In the genomic region with DNA sequence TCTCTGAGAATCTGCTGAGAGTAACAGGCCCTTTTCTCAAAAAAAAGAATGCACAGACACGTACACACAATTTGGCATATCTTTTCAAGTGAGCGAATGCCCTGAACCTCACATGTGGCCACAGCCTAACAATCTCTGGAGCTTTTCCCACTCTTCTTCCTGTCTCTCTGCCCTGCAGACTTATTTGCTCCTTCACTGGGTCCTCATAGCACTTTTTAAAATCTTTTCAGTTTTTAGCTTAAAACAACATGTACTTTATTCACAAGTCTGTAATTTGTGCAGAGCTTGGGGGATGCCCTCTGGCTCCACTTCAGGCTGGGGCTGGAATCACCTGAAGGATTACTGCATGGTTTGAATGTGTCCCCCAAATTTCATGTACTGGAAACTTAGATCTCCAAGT, we compare ENCODE assay signal across 3 cellular contexts.
TF ChIP-seq lines count a peak whose summit lies in the region.

No MANE protein-coding gene starts in this region.

TF ChIP-seq in SK-N-SH, 30 proteins besides CTCF, POLR2A, EP300 and RAD21 (continued from another document):
- TF ChIP-seq, protein P1, sequence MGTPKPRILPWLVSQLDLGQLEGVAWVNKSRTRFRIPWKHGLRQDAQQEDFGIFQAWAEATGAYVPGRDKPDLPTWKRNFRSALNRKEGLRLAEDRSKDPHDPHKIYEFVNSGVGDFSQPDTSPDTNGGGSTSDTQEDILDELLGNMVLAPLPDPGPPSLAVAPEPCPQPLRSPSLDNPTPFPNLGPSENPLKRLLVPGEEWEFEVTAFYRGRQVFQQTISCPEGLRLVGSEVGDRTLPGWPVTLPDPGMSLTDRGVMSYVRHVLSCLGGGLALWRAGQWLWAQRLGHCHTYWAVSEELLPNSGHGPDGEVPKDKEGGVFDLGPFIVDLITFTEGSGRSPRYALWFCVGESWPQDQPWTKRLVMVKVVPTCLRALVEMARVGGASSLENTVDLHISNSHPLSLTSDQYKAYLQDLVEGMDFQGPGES (IDR thresholded peaks at IDR 0.05; ENCODE audit: low read depth, low read length), result no peak
- TF ChIP-seq NFIC (IDR thresholded peaks at IDR 0.05; ENCODE audit: borderline replicate concordance), result no peak
- TF ChIP-seq, protein P2, sequence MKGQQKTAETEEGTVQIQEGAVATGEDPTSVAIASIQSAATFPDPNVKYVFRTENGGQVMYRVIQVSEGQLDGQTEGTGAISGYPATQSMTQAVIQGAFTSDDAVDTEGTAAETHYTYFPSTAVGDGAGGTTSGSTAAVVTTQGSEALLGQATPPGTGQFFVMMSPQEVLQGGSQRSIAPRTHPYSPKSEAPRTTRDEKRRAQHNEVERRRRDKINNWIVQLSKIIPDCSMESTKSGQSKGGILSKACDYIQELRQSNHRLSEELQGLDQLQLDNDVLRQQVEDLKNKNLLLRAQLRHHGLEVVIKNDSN (IDR thresholded peaks at IDR 0.05; ENCODE audit: borderline replicate concordance, low read depth), result no peak
- no peak for TF ChIP-seq NRF1 (IDR thresholded peaks at IDR 0.05; ENCODE audit: low read depth, low read length)
- no peak for TF ChIP-seq CHD2 (IDR thresholded peaks at IDR 0.05; ENCODE audit: low read length, partially characterized antibody)
- TF ChIP-seq MXI1 (IDR thresholded peaks at IDR 0.05; ENCODE audit: low read depth, low read length), result no peak
- no peak for TF ChIP-seq TAF1 (IDR thresholded peaks at IDR 0.05; ENCODE audit: borderline replicate concordance, low read depth, low read length)
- no peak for TF ChIP-seq FOXM1 (IDR thresholded peaks at IDR 0.05; ENCODE audit: low read depth)
- TF ChIP-seq, protein P3, sequence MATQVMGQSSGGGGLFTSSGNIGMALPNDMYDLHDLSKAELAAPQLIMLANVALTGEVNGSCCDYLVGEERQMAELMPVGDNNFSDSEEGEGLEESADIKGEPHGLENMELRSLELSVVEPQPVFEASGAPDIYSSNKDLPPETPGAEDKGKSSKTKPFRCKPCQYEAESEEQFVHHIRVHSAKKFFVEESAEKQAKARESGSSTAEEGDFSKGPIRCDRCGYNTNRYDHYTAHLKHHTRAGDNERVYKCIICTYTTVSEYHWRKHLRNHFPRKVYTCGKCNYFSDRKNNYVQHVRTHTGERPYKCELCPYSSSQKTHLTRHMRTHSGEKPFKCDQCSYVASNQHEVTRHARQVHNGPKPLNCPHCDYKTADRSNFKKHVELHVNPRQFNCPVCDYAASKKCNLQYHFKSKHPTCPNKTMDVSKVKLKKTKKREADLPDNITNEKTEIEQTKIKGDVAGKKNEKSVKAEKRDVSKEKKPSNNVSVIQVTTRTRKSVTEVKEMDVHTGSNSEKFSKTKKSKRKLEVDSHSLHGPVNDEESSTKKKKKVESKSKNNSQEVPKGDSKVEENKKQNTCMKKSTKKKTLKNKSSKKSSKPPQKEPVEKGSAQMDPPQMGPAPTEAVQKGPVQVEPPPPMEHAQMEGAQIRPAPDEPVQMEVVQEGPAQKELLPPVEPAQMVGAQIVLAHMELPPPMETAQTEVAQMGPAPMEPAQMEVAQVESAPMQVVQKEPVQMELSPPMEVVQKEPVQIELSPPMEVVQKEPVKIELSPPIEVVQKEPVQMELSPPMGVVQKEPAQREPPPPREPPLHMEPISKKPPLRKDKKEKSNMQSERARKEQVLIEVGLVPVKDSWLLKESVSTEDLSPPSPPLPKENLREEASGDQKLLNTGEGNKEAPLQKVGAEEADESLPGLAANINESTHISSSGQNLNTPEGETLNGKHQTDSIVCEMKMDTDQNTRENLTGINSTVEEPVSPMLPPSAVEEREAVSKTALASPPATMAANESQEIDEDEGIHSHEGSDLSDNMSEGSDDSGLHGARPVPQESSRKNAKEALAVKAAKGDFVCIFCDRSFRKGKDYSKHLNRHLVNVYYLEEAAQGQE (IDR thresholded peaks at IDR 0.05; ENCODE audit: low read depth, low read length), result no peak
- TF ChIP-seq EZH2phosphoT487 (IDR thresholded peaks at IDR 0.05; ENCODE audit: borderline replicate concordance, low read depth), result no peak
- no peak for TF ChIP-seq YY1 (IDR thresholded peaks at IDR 0.05; ENCODE audit: low read depth)
- TF ChIP-seq FOSL2 (IDR thresholded peaks at IDR 0.05; ENCODE audit: borderline replicate concordance, low read depth), result no peak
- TF ChIP-seq RXRA (IDR thresholded peaks at IDR 0.05; ENCODE audit: borderline replicate concordance, low read depth), result no peak

TF ChIP-seq in SK-N-SH treated with all-trans-retinoic acid at 6 μM for 48 hours, 23 proteins besides CTCF, POLR2A, EP300 and RAD21 (continued from another document):
- TF ChIP-seq, protein P4, sequence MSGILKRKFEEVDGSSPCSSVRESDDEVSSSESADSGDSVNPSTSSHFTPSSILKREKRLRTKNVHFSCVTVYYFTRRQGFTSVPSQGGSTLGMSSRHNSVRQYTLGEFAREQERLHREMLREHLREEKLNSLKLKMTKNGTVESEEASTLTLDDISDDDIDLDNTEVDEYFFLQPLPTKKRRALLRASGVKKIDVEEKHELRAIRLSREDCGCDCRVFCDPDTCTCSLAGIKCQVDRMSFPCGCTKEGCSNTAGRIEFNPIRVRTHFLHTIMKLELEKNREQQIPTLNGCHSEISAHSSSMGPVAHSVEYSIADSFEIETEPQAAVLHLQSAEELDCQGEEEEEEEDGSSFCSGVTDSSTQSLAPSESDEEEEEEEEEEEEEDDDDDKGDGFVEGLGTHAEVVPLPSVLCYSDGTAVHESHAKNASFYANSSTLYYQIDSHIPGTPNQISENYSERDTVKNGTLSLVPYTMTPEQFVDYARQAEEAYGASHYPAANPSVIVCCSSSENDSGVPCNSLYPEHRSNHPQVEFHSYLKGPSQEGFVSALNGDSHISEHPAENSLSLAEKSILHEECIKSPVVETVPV (CRISPR knock-in tag; IDR thresholded peaks at IDR 0.05), result no peak
- TF ChIP-seq, protein P5, sequence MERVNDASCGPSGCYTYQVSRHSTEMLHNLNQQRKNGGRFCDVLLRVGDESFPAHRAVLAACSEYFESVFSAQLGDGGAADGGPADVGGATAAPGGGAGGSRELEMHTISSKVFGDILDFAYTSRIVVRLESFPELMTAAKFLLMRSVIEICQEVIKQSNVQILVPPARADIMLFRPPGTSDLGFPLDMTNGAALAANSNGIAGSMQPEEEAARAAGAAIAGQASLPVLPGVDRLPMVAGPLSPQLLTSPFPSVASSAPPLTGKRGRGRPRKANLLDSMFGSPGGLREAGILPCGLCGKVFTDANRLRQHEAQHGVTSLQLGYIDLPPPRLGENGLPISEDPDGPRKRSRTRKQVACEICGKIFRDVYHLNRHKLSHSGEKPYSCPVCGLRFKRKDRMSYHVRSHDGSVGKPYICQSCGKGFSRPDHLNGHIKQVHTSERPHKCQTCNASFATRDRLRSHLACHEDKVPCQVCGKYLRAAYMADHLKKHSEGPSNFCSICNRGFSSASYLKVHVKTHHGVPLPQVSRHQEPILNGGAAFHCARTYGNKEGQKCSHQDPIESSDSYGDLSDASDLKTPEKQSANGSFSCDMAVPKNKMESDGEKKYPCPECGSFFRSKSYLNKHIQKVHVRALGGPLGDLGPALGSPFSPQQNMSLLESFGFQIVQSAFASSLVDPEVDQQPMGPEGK (CRISPR knock-in tag; IDR thresholded peaks at IDR 0.05; ENCODE audit: borderline replicate concordance), result no peak
- TF ChIP-seq, protein P6, sequence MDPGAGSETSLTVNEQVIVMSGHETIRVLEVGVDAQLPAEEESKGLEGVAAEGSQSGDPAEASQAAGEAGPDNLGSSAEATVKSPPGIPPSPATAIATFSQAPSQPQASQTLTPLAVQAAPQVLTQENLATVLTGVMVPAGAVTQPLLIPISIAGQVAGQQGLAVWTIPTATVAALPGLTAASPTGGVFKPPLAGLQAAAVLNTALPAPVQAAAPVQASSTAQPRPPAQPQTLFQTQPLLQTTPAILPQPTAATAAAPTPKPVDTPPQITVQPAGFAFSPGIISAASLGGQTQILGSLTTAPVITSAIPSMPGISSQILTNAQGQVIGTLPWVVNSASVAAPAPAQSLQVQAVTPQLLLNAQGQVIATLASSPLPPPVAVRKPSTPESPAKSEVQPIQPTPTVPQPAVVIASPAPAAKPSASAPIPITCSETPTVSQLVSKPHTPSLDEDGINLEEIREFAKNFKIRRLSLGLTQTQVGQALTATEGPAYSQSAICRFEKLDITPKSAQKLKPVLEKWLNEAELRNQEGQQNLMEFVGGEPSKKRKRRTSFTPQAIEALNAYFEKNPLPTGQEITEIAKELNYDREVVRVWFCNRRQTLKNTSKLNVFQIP (CRISPR knock-in tag; IDR thresholded peaks at IDR 0.05; ENCODE audit: borderline replicate concordance, low read depth), result no peak
- TF ChIP-seq RARB (CRISPR knock-in tag; IDR thresholded peaks at IDR 0.05), result no peak
- TF ChIP-seq, protein P7, sequence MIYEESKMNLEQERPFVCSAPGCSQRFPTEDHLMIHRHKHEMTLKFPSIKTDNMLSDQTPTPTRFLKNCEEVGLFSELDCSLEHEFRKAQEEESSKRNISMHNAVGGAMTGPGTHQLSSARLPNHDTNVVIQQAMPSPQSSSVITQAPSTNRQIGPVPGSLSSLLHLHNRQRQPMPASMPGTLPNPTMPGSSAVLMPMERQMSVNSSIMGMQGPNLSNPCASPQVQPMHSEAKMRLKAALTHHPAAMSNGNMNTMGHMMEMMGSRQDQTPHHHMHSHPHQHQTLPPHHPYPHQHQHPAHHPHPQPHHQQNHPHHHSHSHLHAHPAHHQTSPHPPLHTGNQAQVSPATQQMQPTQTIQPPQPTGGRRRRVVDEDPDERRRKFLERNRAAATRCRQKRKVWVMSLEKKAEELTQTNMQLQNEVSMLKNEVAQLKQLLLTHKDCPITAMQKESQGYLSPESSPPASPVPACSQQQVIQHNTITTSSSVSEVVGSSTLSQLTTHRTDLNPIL (CRISPR knock-in tag; IDR thresholded peaks at IDR 0.05; ENCODE audit: low read depth), result no peak
- no peak for TF ChIP-seq GLIS3 (CRISPR knock-in tag; IDR thresholded peaks at IDR 0.05)
- TF ChIP-seq ZC3H10 (CRISPR knock-in tag; IDR thresholded peaks at IDR 0.05), result no peak
- TF ChIP-seq PPARA (CRISPR knock-in tag; IDR thresholded peaks at IDR 0.05; ENCODE audit: borderline replicate concordance), result no peak
- no peak for TF ChIP-seq ZFP3 (CRISPR knock-in tag; IDR thresholded peaks at IDR 0.05)
- no peak for TF ChIP-seq BACH2 (CRISPR knock-in tag; IDR thresholded peaks at IDR 0.05; ENCODE audit: borderline replicate concordance)

TF ChIP-seq in GM23338, 12 proteins besides CTCF, POLR2A, EP300 and RAD21 (continued from another document):
- TF ChIP-seq, protein P8, sequence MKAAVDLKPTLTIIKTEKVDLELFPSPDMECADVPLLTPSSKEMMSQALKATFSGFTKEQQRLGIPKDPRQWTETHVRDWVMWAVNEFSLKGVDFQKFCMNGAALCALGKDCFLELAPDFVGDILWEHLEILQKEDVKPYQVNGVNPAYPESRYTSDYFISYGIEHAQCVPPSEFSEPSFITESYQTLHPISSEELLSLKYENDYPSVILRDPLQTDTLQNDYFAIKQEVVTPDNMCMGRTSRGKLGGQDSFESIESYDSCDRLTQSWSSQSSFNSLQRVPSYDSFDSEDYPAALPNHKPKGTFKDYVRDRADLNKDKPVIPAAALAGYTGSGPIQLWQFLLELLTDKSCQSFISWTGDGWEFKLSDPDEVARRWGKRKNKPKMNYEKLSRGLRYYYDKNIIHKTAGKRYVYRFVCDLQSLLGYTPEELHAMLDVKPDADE (IDR thresholded peaks at IDR 0.05), result no peak
- TF ChIP-seq ZNF114 (CRISPR knock-in tag; IDR thresholded peaks at IDR 0.05) (no peak), NANOG (IDR thresholded peaks at IDR 0.05; ENCODE audit: borderline replicate concordance) (no peak), CREB1 (CRISPR knock-in tag; IDR thresholded peaks at IDR 0.05; ENCODE audit: low read depth) (no peak), STAT1 (IDR thresholded peaks at IDR 0.05; ENCODE audit: unreplicated experiment) (no peak)
